In the genomic region with DNA sequence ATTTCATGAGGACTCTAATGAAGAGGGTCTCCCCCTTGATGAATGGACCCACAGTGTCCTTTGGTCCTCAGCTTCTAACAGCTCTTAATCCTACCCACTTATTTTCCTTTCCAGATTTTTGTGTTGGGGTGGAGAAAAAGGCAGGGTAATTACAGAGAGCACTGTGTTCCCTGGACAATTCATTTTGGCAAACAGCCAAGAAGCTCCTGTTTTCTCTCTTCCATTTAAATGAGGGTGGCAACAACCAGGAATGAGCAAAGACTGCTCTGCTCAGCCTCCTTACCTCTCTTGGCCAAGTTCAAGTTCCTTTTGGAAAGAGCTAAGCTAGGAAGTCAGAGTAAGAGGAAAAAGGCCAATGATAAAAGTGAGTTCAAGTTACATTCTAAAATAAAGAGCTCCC, we compare ENCODE assay signal across 1 cellular context.
A peak's percentile ranks its signal among the peaks of the same experiment; 100 is the strongest.
TF ChIP-seq lines count a peak whose summit lies in the region.

No MANE protein-coding gene starts in this region.

TF ChIP-seq in K562, 482 proteins besides CTCF, POLR2A, EP300 and RAD21:
- TF ChIP-seq, protein P1, sequence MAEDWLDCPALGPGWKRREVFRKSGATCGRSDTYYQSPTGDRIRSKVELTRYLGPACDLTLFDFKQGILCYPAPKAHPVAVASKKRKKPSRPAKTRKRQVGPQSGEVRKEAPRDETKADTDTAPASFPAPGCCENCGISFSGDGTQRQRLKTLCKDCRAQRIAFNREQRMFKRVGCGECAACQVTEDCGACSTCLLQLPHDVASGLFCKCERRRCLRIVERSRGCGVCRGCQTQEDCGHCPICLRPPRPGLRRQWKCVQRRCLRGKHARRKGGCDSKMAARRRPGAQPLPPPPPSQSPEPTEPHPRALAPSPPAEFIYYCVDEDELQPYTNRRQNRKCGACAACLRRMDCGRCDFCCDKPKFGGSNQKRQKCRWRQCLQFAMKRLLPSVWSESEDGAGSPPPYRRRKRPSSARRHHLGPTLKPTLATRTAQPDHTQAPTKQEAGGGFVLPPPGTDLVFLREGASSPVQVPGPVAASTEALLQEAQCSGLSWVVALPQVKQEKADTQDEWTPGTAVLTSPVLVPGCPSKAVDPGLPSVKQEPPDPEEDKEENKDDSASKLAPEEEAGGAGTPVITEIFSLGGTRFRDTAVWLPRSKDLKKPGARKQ (CRISPR knock-in tag; IDR thresholded peaks at IDR 0.05): no peak
- peak; percentile 89 for TF ChIP-seq NFIX (CRISPR knock-in tag; IDR thresholded peaks at IDR 0.05; ENCODE audit: low read depth)
- TF ChIP-seq NFIC (IDR thresholded peaks at IDR 0.05): peak; percentile 96
- no peak for TF ChIP-seq CBFB (CRISPR knock-in tag; IDR thresholded peaks at IDR 0.05)
- TF ChIP-seq STAT5A (IDR thresholded peaks at IDR 0.05; ENCODE audit: borderline replicate concordance, low read length): no peak
- TF ChIP-seq, protein P2, sequence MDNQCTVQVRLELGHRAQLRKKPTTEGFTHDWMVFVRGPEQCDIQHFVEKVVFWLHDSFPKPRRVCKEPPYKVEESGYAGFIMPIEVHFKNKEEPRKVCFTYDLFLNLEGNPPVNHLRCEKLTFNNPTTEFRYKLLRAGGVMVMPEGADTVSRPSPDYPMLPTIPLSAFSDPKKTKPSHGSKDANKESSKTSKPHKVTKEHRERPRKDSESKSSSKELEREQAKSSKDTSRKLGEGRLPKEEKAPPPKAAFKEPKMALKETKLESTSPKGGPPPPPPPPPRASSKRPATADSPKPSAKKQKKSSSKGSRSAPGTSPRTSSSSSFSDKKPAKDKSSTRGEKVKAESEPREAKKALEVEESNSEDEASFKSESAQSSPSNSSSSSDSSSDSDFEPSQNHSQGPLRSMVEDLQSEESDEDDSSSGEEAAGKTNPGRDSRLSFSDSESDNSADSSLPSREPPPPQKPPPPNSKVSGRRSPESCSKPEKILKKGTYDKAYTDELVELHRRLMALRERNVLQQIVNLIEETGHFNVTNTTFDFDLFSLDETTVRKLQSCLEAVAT (IDR thresholded peaks at IDR 0.05): no peak
- TF ChIP-seq, protein P3, sequence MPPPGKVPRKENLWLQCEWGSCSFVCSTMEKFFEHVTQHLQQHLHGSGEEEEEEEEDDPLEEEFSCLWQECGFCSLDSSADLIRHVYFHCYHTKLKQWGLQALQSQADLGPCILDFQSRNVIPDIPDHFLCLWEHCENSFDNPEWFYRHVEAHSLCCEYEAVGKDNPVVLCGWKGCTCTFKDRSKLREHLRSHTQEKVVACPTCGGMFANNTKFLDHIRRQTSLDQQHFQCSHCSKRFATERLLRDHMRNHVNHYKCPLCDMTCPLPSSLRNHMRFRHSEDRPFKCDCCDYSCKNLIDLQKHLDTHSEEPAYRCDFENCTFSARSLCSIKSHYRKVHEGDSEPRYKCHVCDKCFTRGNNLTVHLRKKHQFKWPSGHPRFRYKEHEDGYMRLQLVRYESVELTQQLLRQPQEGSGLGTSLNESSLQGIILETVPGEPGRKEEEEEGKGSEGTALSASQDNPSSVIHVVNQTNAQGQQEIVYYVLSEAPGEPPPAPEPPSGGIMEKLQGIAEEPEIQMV (tag; conservative IDR thresholded peaks at IDR 0.05; ENCODE audit: low read depth): no peak
- TF ChIP-seq TAF1 (IDR thresholded peaks at IDR 0.05; ENCODE audit: control insufficient read depth, extremely low read depth, insufficient read depth, low read length, severe bottlenecking): no peak
- TF ChIP-seq, protein P4, sequence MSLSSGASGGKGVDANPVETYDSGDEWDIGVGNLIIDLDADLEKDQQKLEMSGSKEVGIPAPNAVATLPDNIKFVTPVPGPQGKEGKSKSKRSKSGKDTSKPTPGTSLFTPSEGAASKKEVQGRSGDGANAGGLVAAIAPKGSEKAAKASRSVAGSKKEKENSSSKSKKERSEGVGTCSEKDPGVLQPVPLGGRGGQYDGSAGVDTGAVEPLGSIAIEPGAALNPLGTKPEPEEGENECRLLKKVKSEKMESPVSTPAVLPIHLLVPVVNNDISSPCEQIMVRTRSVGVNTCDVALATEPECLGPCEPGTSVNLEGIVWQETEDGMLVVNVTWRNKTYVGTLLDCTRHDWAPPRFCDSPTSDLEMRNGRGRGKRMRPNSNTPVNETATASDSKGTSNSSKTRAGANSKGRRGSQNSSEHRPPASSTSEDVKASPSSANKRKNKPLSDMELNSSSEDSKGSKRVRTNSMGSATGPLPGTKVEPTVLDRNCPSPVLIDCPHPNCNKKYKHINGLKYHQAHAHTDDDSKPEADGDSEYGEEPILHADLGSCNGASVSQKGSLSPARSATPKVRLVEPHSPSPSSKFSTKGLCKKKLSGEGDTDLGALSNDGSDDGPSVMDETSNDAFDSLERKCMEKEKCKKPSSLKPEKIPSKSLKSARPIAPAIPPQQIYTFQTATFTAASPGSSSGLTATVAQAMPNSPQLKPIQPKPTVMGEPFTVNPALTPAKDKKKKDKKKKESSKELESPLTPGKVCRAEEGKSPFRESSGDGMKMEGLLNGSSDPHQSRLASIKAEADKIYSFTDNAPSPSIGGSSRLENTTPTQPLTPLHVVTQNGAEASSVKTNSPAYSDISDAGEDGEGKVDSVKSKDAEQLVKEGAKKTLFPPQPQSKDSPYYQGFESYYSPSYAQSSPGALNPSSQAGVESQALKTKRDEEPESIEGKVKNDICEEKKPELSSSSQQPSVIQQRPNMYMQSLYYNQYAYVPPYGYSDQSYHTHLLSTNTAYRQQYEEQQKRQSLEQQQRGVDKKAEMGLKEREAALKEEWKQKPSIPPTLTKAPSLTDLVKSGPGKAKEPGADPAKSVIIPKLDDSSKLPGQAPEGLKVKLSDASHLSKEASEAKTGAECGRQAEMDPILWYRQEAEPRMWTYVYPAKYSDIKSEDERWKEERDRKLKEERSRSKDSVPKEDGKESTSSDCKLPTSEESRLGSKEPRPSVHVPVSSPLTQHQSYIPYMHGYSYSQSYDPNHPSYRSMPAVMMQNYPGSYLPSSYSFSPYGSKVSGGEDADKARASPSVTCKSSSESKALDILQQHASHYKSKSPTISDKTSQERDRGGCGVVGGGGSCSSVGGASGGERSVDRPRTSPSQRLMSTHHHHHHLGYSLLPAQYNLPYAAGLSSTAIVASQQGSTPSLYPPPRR (CRISPR knock-in tag; IDR thresholded peaks at IDR 0.05; ENCODE audit: borderline replicate concordance): no peak
- no peak for TF ChIP-seq POU5F1 (IDR thresholded peaks at IDR 0.05; ENCODE audit: borderline replicate concordance, low read depth, low read length, partially characterized antibody)
- no peak for TF ChIP-seq SMARCA5 (IDR thresholded peaks at IDR 0.05)
TF ChIP-seq in K562: peak in this region for 2.
